In genomic region chr3:9875448-9875847, GRCh38 we compare ENCODE assay signal across 23 cellular contexts. TPM values are rescaled to one million over a fixed set of nuclear protein-coding genes. Genes with fewer than 3 reads are reported as not detected.
A peak's percentile ranks its signal among the peaks of the same experiment; 100 is the strongest.
DNase-seq lines count a peak whose midpoint lies in the region; ATAC-seq and TF ChIP-seq lines count a peak whose summit lies in the region.
"Had no signal": no experiment of that assay in that cellular context is flagged by ENCODE, and none has a peak within 500 bp of the region (broad histone marks: within the 10 kb centered on the region; RNA-seq: fewer than 3 reads in every experiment).

No MANE protein-coding gene starts in this region.

- H3K9me3 ChIP-seq in adipocyte (ENCODE audit: control insufficient read depth, low read length) (no peaks in the 10 kb centered on the region), esophagus squamous epithelium (no peaks in the 10 kb centered on the region)
- H3K9me3 ChIP-seq: ascending aorta, left ventricle myocardium inferior had no signal

- H3K27me3 ChIP-seq in adipocyte (replicated peaks; ENCODE audit: control insufficient read depth, insufficient read depth, low read length): no peaks in the 10 kb centered on the region
- H3K27me3 ChIP-seq in esophagus squamous epithelium: no peaks in the 10 kb centered on the region
- H3K27me3 ChIP-seq: ascending aorta had no signal

- H3K4me1 ChIP-seq in adipocyte (ENCODE audit: control insufficient read depth, insufficient read depth, low read length) (peaks cover 85% of the 10 kb centered on the region), esophagus squamous epithelium (no peaks in the 10 kb centered on the region)
- H3K4me1 ChIP-seq: ascending aorta, left ventricle myocardium inferior had no signal

- peak; percentile 25 for DNase-seq in DMS 273 (lab: John Stamatoyannopoulos, UW; ENCODE audit: unreplicated experiment)
- peak; percentile 76 for DNase-seq in NCI-H1092 treated with DMSO at 0.1 percent for 48 hours (lab: John Stamatoyannopoulos, UW)
- DNase-seq in NCI-H510A treated with DMSO at 0.1 percent for 48 hours (lab: John Stamatoyannopoulos, UW): peak; percentile 70
- peak; percentile 18 for DNase-seq in adipocyte (ENCODE audit: low read depth)
- DNase-seq in esophagus squamous epithelium (lab: John Stamatoyannopoulos, UW): no peak
- DNase-seq in NCI-H1417 treated with DMSO at 0.1 percent for 48 hours (lab: John Stamatoyannopoulos, UW): no peak
- DNase-seq in dermis blood vessel endothelial cell: no peak
- DNase-seq: C1 segment of cervical spinal cord; Calu3; caudate nucleus; GOT3; KBM-7; left ventricle myocardium inferior; naive thymus-derived CD4-positive, alpha-beta T cell; NCI-H1694 treated with DMSO at 0.1 percent for 48 hours; NCI-H82; small intestine; stimulated activated CD4-positive, alpha-beta T cell treated with anti-CD3 and anti-CD28 coated beads, Interleukin-1b, Interleukin-23, amount 100 ng/mL, for 48 hours; T-helper 9 cell had no signal

- no peak for TF ChIP-seq POLR2A in esophagus squamous epithelium (IDR thresholded peaks at IDR 0.05)

- H3K36me3 ChIP-seq in adipocyte (ENCODE audit: control insufficient read depth, insufficient read depth, low read length, severe bottlenecking) (peaks cover 72% of the 10 kb centered on the region), esophagus squamous epithelium (no peaks in the 10 kb centered on the region)
- H3K36me3 ChIP-seq: ascending aorta, left ventricle myocardium inferior had no signal

- H3K4me3 ChIP-seq in adipocyte (ENCODE audit: low read length) (peak overlapping the region; percentile 53), esophagus squamous epithelium (no peak overlapping the region)
- H3K4me3 ChIP-seq: ascending aorta, left ventricle myocardium inferior had no signal

- no peak overlapping the region for H3K27ac ChIP-seq in esophagus squamous epithelium
- H3K27ac ChIP-seq: ascending aorta, left ventricle myocardium inferior had no signal

- no peak for TF ChIP-seq CTCF in esophagus squamous epithelium (IDR thresholded peaks at IDR 0.05)

- intact Hi-C loops in esophagus squamous epithelium (cut with DNase I): no loop called here

- H3K9ac ChIP-seq in adipocyte (ENCODE audit: low read length): peak overlapping the region; percentile 76

- no peak for ATAC-seq in HG03159 (IDR thresholded peaks at IDR 0.05; ENCODE audit: unreplicated experiment)
- ATAC-seq: naive thymus-derived CD4-positive, alpha-beta T cell had no signal

RNA-seq across cellular contexts. Expression of gene CIDEC, which starts 4.6 kb away (rescaled TPM):
- total RNA-seq in esophagus squamous epithelium (not detected), dermis blood vessel endothelial cell (not detected in 2 replicates)
- total RNA-seq: glomerular endothelial cell; naive thymus-derived CD4-positive, alpha-beta T cell; OCI-LY7 had no signal

RNA-seq across cellular contexts. Expression of gene JAGN1, which starts 15.0 kb away (rescaled TPM):
- total RNA-seq in esophagus squamous epithelium (10 to 100 TPM; 24.7 to 40.8 (median 33.3) TPM), dermis blood vessel endothelial cell (31.6 and 39.5 TPM in 2 replicates)

RNA-seq across cellular contexts. Expression of gene IL17RE, which starts 27.2 kb away (rescaled TPM):
- total RNA-seq in esophagus squamous epithelium (10 to 100 TPM in 3 of 4 donors, 1 to 10 TPM in 1; 7.5 to 15.3 (median 12.1) TPM), dermis blood vessel endothelial cell (0.14 and 0.17 TPM in 2 replicates)

RNA-seq across cellular contexts. Expression of gene RPUSD3, which starts 31.6 kb away (rescaled TPM):
- total RNA-seq in esophagus squamous epithelium: 10 to 100 TPM; 34.7 to 46.4 (median 41.4) TPM
- 28.9 and 33.3 TPM in 2 replicates for total RNA-seq in dermis blood vessel endothelial cell

RNA-seq across cellular contexts. Expression of gene IL17RC, which starts 41.5 kb away (rescaled TPM):
- total RNA-seq in esophagus squamous epithelium (10 to 100 TPM; 30.6 to 48.7 (median 37.4) TPM), dermis blood vessel endothelial cell (20.4 and 25.4 TPM in 2 replicates)

Comparison
In these comparisons a context has a peak if more than half of its experiments do, and no peak if none do; other contexts are left out.
1. DNase-seq: peak in DMS 273 (single experiment), NCI-H1092 treated with DMSO at 0.1 percent for 48 hours (single experiment), NCI-H510A treated with DMSO at 0.1 percent for 48 hours (single experiment) and adipocyte (single experiment); none in esophagus squamous epithelium (single experiment), NCI-H1417 treated with DMSO at 0.1 percent for 48 hours (single experiment) and dermis blood vessel endothelial cell (single experiment).